26 cellular contexts compared by ENCODE assay signal in genomic region chr14:102951034-102951433, GRCh38. TPM values are rescaled to one million over a fixed set of nuclear protein-coding genes. Genes with fewer than 3 reads are reported as not detected.
DNase-seq lines count a peak whose midpoint lies in the region; ATAC-seq and TF ChIP-seq lines count a peak whose summit lies in the region.
"Had no signal": no experiment of that assay in that cellular context is flagged by ENCODE, and none has a peak within 500 bp of the region (broad histone marks: within the 10 kb centered on the region; RNA-seq: fewer than 3 reads in every experiment).

No MANE protein-coding gene starts in this region.

- 71% methylated on average over 10 of the region's 10 CpGs for WGBS in mammary epithelial cell (ENCODE audit: low coverage, missing lambda C conversion rate)

- CTCF ChIA-PET in mammary epithelial cell (lab: Charles Lee; ENCODE audit: low non-redundant PET) = no interaction called here
- CTCF ChIA-PET in CD4-positive, alpha-beta T cell (lab: Charles Lee) = no interaction called here

- H3K9me3 ChIP-seq in mammary epithelial cell (replicated peaks; ENCODE audit: insufficient read depth, low read length) = no peaks in the 10 kb centered on the region
- no peaks in the 10 kb centered on the region for H3K9me3 ChIP-seq in CD4-positive, alpha-beta T cell (ENCODE audit: control insufficient read depth, low read length)
- H3K9me3 ChIP-seq: BE2C, esophagus squamous epithelium had no signal

- no TSS peak for BruUV-seq in mammary epithelial cell (replicated peaks; lab: Mats Ljungman, UMichigan)

- H3K9ac ChIP-seq in mammary epithelial cell (ENCODE audit: insufficient read depth, low read length) = no peak overlapping the region
- H3K9ac ChIP-seq: KMS-11 had no signal

- no peak overlapping the region for H3K27ac Mint-ChIP-seq in CD4-positive, alpha-beta T cell
- H3K27ac Mint-ChIP-seq: activated naive CD4-positive, alpha-beta T cell treated with anti-CD3 and anti-CD28 coated beads for 36 hours; activated T-cell treated with anti-CD3 and anti-CD28 coated beads, Interleukin-2, amount 50 U/mL, for 72 hours; HFFc6 had no signal

- no peaks in the 10 kb centered on the region for H4K20me1 ChIP-seq in mammary epithelial cell (ENCODE audit: insufficient read depth, low read length)

- no peaks in the 10 kb centered on the region for H3K79me2 ChIP-seq in mammary epithelial cell (ENCODE audit: insufficient read depth, low read length)

- H3K4me1 Mint-ChIP-seq in CD4-positive, alpha-beta T cell (ENCODE audit: low read depth) = peaks cover 28% of the 10 kb centered on the region

- intact Hi-C loops in sciatic nerve (cut with DNase I) (no loop called here), mammary epithelial cell (cut with micrococcal nuclease) (no loop called here)
- intact Hi-C loops in CD4-positive, alpha-beta T cell (cut with DNase I, micrococcal nuclease) = no loop called here

- TF ChIP-seq CTCF in mammary epithelial cell (conservative IDR thresholded peaks at IDR 0.05 in 1 of 2, IDR thresholded peaks at IDR 0.05 in 1 of 2; ENCODE audit: extremely low read depth in 1 of 2, insufficient read depth in 1 of 2, low read depth in 1 of 2, low read length in 2 of 2) = no peak
- TF ChIP-seq CTCF in CD4-positive, alpha-beta T cell (IDR thresholded peaks at IDR 0.05) = no peak

- in situ Hi-C loops in mammary epithelial cell (cut with MboI; ENCODE audit: low sequenced_read_pairs in 2 of 2) = no loop called here

- peak; percentile 65 for ATAC-seq in sciatic nerve
- ATAC-seq in CD4-positive, alpha-beta T cell (ENCODE audit: poor library complexity) = no peak
- ATAC-seq: activated CD4-positive, CD25-positive, alpha-beta regulatory T cell treated with anti-CD3 and anti-CD28 coated beads, Interleukin-2, amount 50 U/mL, for 24 hours; activated T-cell treated with anti-CD3 and anti-CD28 coated beads, Interleukin-2, amount 50 U/mL, for 72 hours; SK-N-SH treated with all-trans-retinoic acid at 6 μM for 48 hours had no signal

- POLR2A ChIA-PET in CD4-positive, alpha-beta T cell (lab: Charles Lee) = no interaction called here

- no peak overlapping the region for H3K4me3 ChIP-seq in mammary epithelial cell (replicated peaks in 1 of 3; ENCODE audit: insufficient read depth in 1 of 3, low read depth in 2 of 3, low read length in 3 of 3)
- H3K4me3 ChIP-seq: esophagus squamous epithelium had no signal

- peaks cover 6% of the 10 kb centered on the region for H3K4me1 ChIP-seq in mammary epithelial cell (ENCODE audit: insufficient read depth, low read length)
- H3K4me1 ChIP-seq: BE2C had no signal

- DNase-seq in C1 segment of cervical spinal cord (lab: John Stamatoyannopoulos, UW) (peak in 11 of 14 donors; percentile 39 to 83 (median 70)), left kidney (ENCODE audit: low read depth, low spot score) (peak; percentile 41), sciatic nerve (ENCODE audit: low spot score) (no peak), mammary epithelial cell (no peak)
- no peak for DNase-seq in activated CD4-positive, CD25-positive, alpha-beta regulatory T cell (lab: John Stamatoyannopoulos, UW)
- DNase-seq in activated T-cell treated with anti-CD3 and anti-CD28 coated beads, Interleukin-2, amount 50 U/mL, for 1 hour = no peak
- no peak for DNase-seq in CD4-positive, alpha-beta T cell
- DNase-seq: activated naive CD4-positive, alpha-beta T cell treated with anti-CD3 and anti-CD28 coated beads for 36 hours; activated T-cell treated with anti-CD3 and anti-CD28 coated beads, Interleukin-2, amount 50 U/mL, for 72 hours; BE2C; central memory CD4-positive, alpha-beta T cell; effector memory CD4-positive, alpha-beta T cell; EL; esophagus squamous epithelium; glutamatergic neuron; HFFc6; NCI-H1694; NCI-H526; stimulated activated CD4-positive, alpha-beta T cell treated with anti-CD3 and anti-CD28 coated beads, Interleukin-4, amount 100 ng/mL, for 24 hours; stimulated activated naive CD4-positive, alpha-beta T cell treated with Interleukin-2 at 50 U/mL for 16 hours; trophoblast cell had no signal

- H3K27me3 Mint-ChIP-seq in CD4-positive, alpha-beta T cell = no peaks in the 10 kb centered on the region

- no peaks in the 10 kb centered on the region for H3K27me3 ChIP-seq in mammary epithelial cell (ENCODE audit: insufficient read depth, low read length)
- H3K27me3 ChIP-seq in CD4-positive, alpha-beta T cell (ENCODE audit: control insufficient read depth, insufficient read depth, low read length) = no peaks in the 10 kb centered on the region
- H3K27me3 ChIP-seq: BE2C, esophagus squamous epithelium had no signal

- H2AFZ ChIP-seq in mammary epithelial cell (ENCODE audit: low read depth, low read length) = no peak overlapping the region

- dilution Hi-C loops in mammary epithelial cell (cut with HindIII; ENCODE audit: low sequenced_read_pairs) = no loop called here

- H3K27ac ChIP-seq in cingulate gyrus (ENCODE audit: low read depth, low read length) = peak overlapping the region; percentile 94
- H3K27ac ChIP-seq in mammary epithelial cell (ENCODE audit: insufficient read depth, low read depth, low read length) = no peak overlapping the region
- H3K27ac ChIP-seq in CD4-positive, alpha-beta T cell (ENCODE audit: low read depth, low read length) = no peak overlapping the region
- H3K27ac ChIP-seq: esophagus squamous epithelium, KMS-11 had no signal

- H3K4me3 Mint-ChIP-seq in CD4-positive, alpha-beta T cell = no peak overlapping the region
- H3K4me3 Mint-ChIP-seq: activated naive CD4-positive, alpha-beta T cell treated with anti-CD3 and anti-CD28 coated beads for 36 hours; activated T-cell treated with anti-CD3 and anti-CD28 coated beads, Interleukin-2, amount 50 U/mL, for 72 hours; HFFc6 had no signal

- H3K4me2 ChIP-seq in mammary epithelial cell (ENCODE audit: insufficient read depth, low read depth, low read length) = no peak overlapping the region
- H3K4me2 ChIP-seq: KMS-11 had no signal

- no peaks in the 10 kb centered on the region for H3K9me3 Mint-ChIP-seq in CD4-positive, alpha-beta T cell
- H3K9me3 Mint-ChIP-seq: activated naive CD4-positive, alpha-beta T cell treated with anti-CD3 and anti-CD28 coated beads for 36 hours; activated T-cell treated with anti-CD3 and anti-CD28 coated beads, Interleukin-2, amount 50 U/mL, for 72 hours; HFFc6 had no signal

- no peaks in the 10 kb centered on the region for H3K36me3 Mint-ChIP-seq in CD4-positive, alpha-beta T cell (ENCODE audit: low read depth)

- H3K36me3 ChIP-seq in mammary epithelial cell (ENCODE audit: insufficient read depth, low read length) = peaks cover 24% of the 10 kb centered on the region

RNA-seq across cellular contexts. Expression of gene AMN, which starts 28.6 kb away (rescaled TPM):
- total RNA-seq in sciatic nerve (0.40 TPM), mammary epithelial cell (under 1 TPM in 1 of 2 donors, not detected in 1; 0.64 TPM)
- not detected for polyA plus RNA-seq in mammary epithelial cell
- polyA minus RNA-seq in mammary epithelial cell = not detected
- 1 to 10 TPM; 2.6 to 2.8 TPM for total RNA-seq in CD4-positive, alpha-beta T cell
- total RNA-seq: HFFc6, RPMI7951 had no signal

Comparison
In these comparisons a context has a peak if more than half of its experiments do, and no peak if none do; other contexts are left out.
1. DNase-seq: peak in C1 segment of cervical spinal cord (11 of 14) and left kidney (single experiment); none in sciatic nerve (single experiment), activated CD4-positive, CD25-positive, alpha-beta regulatory T cell (0 of 4), activated T-cell treated with anti-CD3 and anti-CD28 coated beads, Interleukin-2, amount 50 U/mL, for 1 hour (single experiment), mammary epithelial cell (single experiment) and CD4-positive, alpha-beta T cell (0 of 10).